ENCODE assay signal across 15 cellular contexts in the genomic region with DNA sequence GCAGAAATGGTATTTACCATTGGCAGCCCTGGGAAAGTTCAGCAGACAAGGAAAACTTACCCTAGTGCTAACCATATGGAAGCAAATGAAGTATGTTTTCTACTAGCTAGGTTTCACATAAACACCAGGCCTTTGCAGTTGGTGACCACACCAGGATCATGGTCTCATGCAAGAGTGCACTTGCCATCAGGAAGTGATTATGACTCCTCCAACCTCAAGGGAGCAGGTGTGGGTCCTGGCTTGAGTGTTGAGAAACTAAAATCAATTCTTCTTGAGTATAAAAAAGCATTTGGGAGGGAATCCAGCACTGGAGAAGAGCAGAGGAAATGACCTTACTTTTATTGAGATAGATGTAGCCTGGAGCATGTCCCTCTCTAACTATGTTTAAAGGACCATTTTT. TPM values are rescaled to one million over a fixed set of nuclear protein-coding genes. Genes with fewer than 3 reads are reported as not detected.
DNase-seq lines count a peak whose midpoint lies in the region; ATAC-seq and TF ChIP-seq lines count a peak whose summit lies in the region.
"Had no signal": no experiment of that assay in that cellular context is flagged by ENCODE, and none has a peak within 500 bp of the region (broad histone marks: within the 10 kb centered on the region; RNA-seq: fewer than 3 reads in every experiment).

No MANE protein-coding gene starts in this region.

- H3K27ac ChIP-seq in upper lobe of left lung, result no peak overlapping the region
- H3K27ac ChIP-seq: epithelial cell of prostate, spleen, testis had no signal

- H3K36me3 ChIP-seq in upper lobe of left lung, result no peaks in the 10 kb centered on the region
- H3K36me3 ChIP-seq: spleen had no signal

- TF ChIP-seq CTCF in upper lobe of left lung (IDR thresholded peaks at IDR 0.05), result no peak

- TF ChIP-seq EP300 in upper lobe of left lung (IDR thresholded peaks at IDR 0.05), result no peak

- no peaks in the 10 kb centered on the region for H3K27me3 ChIP-seq in upper lobe of left lung
- H3K27me3 ChIP-seq: spleen, testis had no signal

- no peak for TF ChIP-seq POLR2A in upper lobe of left lung (IDR thresholded peaks at IDR 0.05)

- no peaks in the 10 kb centered on the region for H3K9me3 ChIP-seq in upper lobe of left lung
- H3K9me3 ChIP-seq: spleen, testis had no signal

- intact Hi-C loops in head of caudate nucleus (cut with DNase I), result no loop called here

- no peak overlapping the region for H3K4me3 ChIP-seq in upper lobe of left lung
- H3K4me3 ChIP-seq: spleen, testis had no signal

- ATAC-seq in GM18870 (IDR thresholded peaks at IDR 0.05; ENCODE audit: unreplicated experiment), result peak; percentile 93
- peak; percentile 90 for ATAC-seq in GM21737 (IDR thresholded peaks at IDR 0.05; ENCODE audit: unreplicated experiment)
- peak; percentile 78 for ATAC-seq in HG03439 (IDR thresholded peaks at IDR 0.05; ENCODE audit: unreplicated experiment)
- ATAC-seq in upper lobe of left lung (ENCODE audit: low FRiP score in 2 of 2), result no peak
- ATAC-seq: activated T-helper 17 cell treated with anti-CD3 and anti-CD28 coated beads, Interleukin-2, amount 50 U/mL, for 72 hours; T-cell had no signal

- H3K4me1 ChIP-seq in upper lobe of left lung, result no peaks in the 10 kb centered on the region
- H3K4me1 ChIP-seq: testis had no signal

- DNase-seq in glomerular visceral epithelial cell (ENCODE audit: extremely low spot score) (peak; percentile 68), head of caudate nucleus (no peak), Ammon's horn (ENCODE audit: low spot score) (no peak), upper lobe of left lung (no peak), iPS-NIHi11 (ENCODE audit: low spot score) (no peak)
- DNase-seq: midbrain, NCI-H1436, spleen, T-cell, testis had no signal

RNA-seq across cellular contexts. Expression of a gene that starts 56.8 kb away (rescaled TPM):
- total RNA-seq in upper lobe of left lung, result 10 to 100 TPM in 5 of 6 donors, 1 to 10 TPM in 1; 9.7 to 65.0 (median 12.9) TPM

Comparison
In these comparisons a context has a peak if more than half of its experiments do, and no peak if none do; other contexts are left out.
1. ATAC-seq: peak in GM18870 (single experiment), GM21737 (single experiment) and HG03439 (single experiment); none in upper lobe of left lung (0 of 2).